8 cellular contexts compared by ENCODE assay signal in the genomic region with DNA sequence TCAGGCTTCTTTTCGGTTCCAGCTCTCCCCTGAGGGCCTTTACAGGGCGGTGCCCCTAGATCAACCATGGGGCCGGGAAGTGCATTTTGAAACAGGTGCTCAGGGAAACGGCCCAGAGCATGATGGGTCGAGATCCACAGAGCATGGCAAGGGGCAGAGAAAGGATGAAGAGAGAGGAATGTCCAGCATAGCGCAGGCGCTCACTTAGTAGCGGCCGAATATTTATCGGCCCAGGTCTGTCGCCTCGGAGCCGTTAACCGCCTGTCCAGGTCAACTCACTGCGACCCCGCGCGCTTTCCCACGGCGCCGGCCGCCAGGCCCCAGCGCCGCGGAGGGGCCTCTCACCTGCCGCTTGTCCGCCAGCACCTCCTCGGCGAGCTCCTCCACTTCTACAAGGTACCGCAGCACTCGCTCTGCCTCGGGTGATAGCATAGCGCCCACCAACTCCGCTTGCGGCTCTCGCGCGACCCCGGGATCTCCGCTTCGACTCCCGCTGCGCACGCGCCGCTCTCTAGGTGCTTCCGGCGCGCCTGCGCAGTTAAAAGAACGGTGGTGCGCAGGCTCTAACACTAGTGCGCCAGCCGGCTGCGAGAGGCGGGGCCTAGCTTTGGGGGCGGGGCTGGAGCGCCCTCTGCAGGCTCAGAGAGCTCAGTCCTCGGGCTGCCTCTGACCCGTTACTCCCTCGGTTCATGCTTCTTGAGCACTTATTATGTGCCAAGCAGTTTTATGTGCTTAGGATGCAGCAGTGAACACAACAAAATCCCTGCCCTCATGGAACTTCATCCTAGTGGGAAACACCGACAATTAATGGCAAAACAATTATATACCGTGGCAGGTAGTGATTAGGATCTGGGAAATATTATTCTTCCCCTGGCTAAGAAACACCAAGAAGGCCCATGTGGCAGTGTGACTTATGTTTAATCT.
DNase-seq lines count a peak whose midpoint lies in the region; ATAC-seq, FAIRE-seq and TF ChIP-seq lines count a peak whose summit lies in the region.

TSS of gene PDRG1 (minus strand) at position 517 of the 924 bp plus-strand sequence. CDS start at position 432, 85 bp downstream.

- peak; percentile 30 to 96 (median 81) for DNase-seq in C1 segment of cervical spinal cord (lab: John Stamatoyannopoulos, UW)
- DNase-seq in GM19239 (ENCODE audit: insufficient read length, low spot score) = peak; percentile 90
- DNase-seq in NCI-H510A (lab: John Stamatoyannopoulos, UW) = peak; percentile 84
- peak; percentile 96 for DNase-seq in activated CD4-positive, alpha-beta T cell treated with anti-CD3 and anti-CD28 coated beads for 1 hour
- peak; percentile 97 for DNase-seq in choroid plexus epithelial cell (ENCODE audit: low read depth)
- DNase-seq in kidney tubule cell (ENCODE audit: low spot score) = peak; percentile 96
- peak; percentile 94 to 97 for DNase-seq in stimulated activated CD4-positive, alpha-beta T cell treated with anti-CD3 and anti-CD28 coated beads, Interleukin-1b, Interleukin-23, amount 100 ng/mL, for 1 hour (ENCODE audit: low read depth in 2 of 2)

- peak; percentile 96 for FAIRE-seq in GM19239 (lab: Jason Lieb, UNC)

- peak; percentile 94 for TF ChIP-seq CTCF in choroid plexus epithelial cell (conservative IDR thresholded peaks at IDR 0.05; ENCODE audit: low read depth, low read length)

- peak; percentile 84 for ATAC-seq in HG03442 (IDR thresholded peaks at IDR 0.05; ENCODE audit: unreplicated experiment)

- H3K4me3 ChIP-seq in choroid plexus epithelial cell (ENCODE audit: low read depth, low read length) = peak within 1 kb of the TSS; percentile 94

Comparison
In these comparisons a context has a peak if more than half of its experiments do, and no peak if none do; other contexts are left out.
1. Peak in every context shown above with its lines: DNase-seq, ATAC-seq and H3K4me3 ChIP-seq.